ENCODE assay signal across 21 cellular contexts in the genomic region with DNA sequence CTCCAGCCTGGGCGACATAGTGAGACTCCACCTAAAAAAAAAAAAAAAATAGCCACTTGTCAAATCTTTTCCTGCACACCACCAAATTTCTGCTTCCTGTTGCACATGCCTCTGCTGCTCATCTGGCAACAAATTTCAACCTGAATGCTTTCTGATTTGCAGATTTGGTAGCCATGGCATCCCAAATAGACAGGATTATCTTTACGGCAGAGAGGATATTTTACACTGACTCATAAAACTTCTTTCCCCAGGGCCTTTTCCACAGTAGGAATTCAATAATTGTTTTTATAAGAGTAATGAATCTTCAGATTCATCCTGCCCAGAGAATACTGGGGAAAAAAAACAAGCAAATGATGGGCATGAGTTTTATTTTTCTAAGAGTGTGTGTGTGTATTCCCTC.
"Had no signal": no experiment of that assay in that cellular context is flagged by ENCODE, and none has a peak within 500 bp of the region (broad histone marks: within the 10 kb centered on the region; RNA-seq: fewer than 3 reads in every experiment).

No MANE protein-coding gene starts in this region.

- H3K27me3 ChIP-seq: body of pancreas, esophagus squamous epithelium, neutrophil, right atrium auricular region, upper lobe of right lung had no signal

- H3K4me1 ChIP-seq: body of pancreas, esophagus squamous epithelium, left ventricle myocardium inferior, right atrium auricular region, upper lobe of right lung had no signal

- H3K36me3 ChIP-seq: esophagus squamous epithelium, left ventricle myocardium inferior, neutrophil, right atrium auricular region, thoracic aorta, upper lobe of right lung had no signal

- H3K4me3 Mint-ChIP-seq: activated CD4-positive, alpha-beta T cell treated with anti-CD3 and anti-CD28 coated beads, Interleukin-2, amount 10 ng/mL, durations not matched to agents 7 days and 5 days; activated T-cell treated with anti-CD3 and anti-CD28 coated beads, Interleukin-2, amount 50 U/mL, for 72 hours; central memory CD8-positive, alpha-beta T cell; memory B cell; naive thymus-derived CD8-positive, alpha-beta T cell; stimulated activated naive CD8-positive, alpha-beta T cell treated with anti-CD3 and anti-CD28 coated beads, Interleukin-15, amount 100 ng/mL, for 72 hours; T-helper 2 cell treated with Interferon-gamma antibody and Interleukin-4, amounts not matched to agents 5 μg/mL and 100 μg/mL, for 36 hours had no signal

- H3K4me3 ChIP-seq: body of pancreas, esophagus squamous epithelium, left ventricle myocardium inferior, right atrium auricular region, skin epidermis, thoracic aorta, upper lobe of right lung had no signal

- H3K36me3 Mint-ChIP-seq: activated naive CD4-positive, alpha-beta T cell treated with anti-CD3 and anti-CD28 coated beads, Interleukin-2, amount 50 U/mL, for 72 hours; memory B cell; naive thymus-derived CD8-positive, alpha-beta T cell had no signal

- H3K27ac ChIP-seq: body of pancreas, esophagus squamous epithelium, left ventricle myocardium inferior, neutrophil, right atrium auricular region, skin epidermis, thoracic aorta, upper lobe of right lung had no signal

- H3K9me3 ChIP-seq: body of pancreas, esophagus squamous epithelium, left ventricle myocardium inferior, neutrophil, right atrium auricular region, thoracic aorta, upper lobe of right lung had no signal

- H3K27ac Mint-ChIP-seq: activated CD4-positive, alpha-beta T cell treated with anti-CD3 and anti-CD28 coated beads, Interleukin-2, amount 10 ng/mL, durations not matched to agents 7 days and 5 days; activated naive CD4-positive, alpha-beta T cell treated with anti-CD3 and anti-CD28 coated beads, Interleukin-2, amount 50 U/mL, for 72 hours; activated T-cell treated with anti-CD3 and anti-CD28 coated beads, Interleukin-2, amount 50 U/mL, for 72 hours; memory B cell; T-helper 2 cell treated with Interferon-gamma antibody and Interleukin-4, amounts not matched to agents 5 μg/mL and 100 μg/mL, for 36 hours had no signal

- ATAC-seq: activated naive CD4-positive, alpha-beta T cell treated with anti-CD3 and anti-CD28 coated beads, Interleukin-2, amount 50 U/mL, for 72 hours; activated T-cell treated with anti-CD3 and anti-CD28 coated beads, Interleukin-2, amount 50 U/mL, for 72 hours; body of pancreas; naive thymus-derived CD8-positive, alpha-beta T cell; stimulated activated naive CD8-positive, alpha-beta T cell treated with anti-CD3 and anti-CD28 coated beads, Interleukin-15, amount 100 ng/mL, for 72 hours; upper lobe of right lung had no signal

- H3K4me1 Mint-ChIP-seq: activated CD4-positive, alpha-beta T cell treated with anti-CD3 and anti-CD28 coated beads, Interleukin-2, amount 10 ng/mL, durations not matched to agents 7 days and 5 days; central memory CD8-positive, alpha-beta T cell; memory B cell; naive thymus-derived CD8-positive, alpha-beta T cell; stimulated activated naive CD8-positive, alpha-beta T cell treated with anti-CD3 and anti-CD28 coated beads, Interleukin-15, amount 100 ng/mL, for 72 hours had no signal

- H3K27me3 Mint-ChIP-seq: activated CD4-positive, alpha-beta T cell treated with anti-CD3 and anti-CD28 coated beads, Interleukin-2, amount 10 ng/mL, durations not matched to agents 7 days and 5 days; central memory CD8-positive, alpha-beta T cell; memory B cell; stimulated activated naive CD8-positive, alpha-beta T cell treated with anti-CD3 and anti-CD28 coated beads, Interleukin-15, amount 100 ng/mL, for 72 hours had no signal

- H3K9me3 Mint-ChIP-seq: activated CD4-positive, alpha-beta T cell treated with anti-CD3 and anti-CD28 coated beads, Interleukin-2, amount 10 ng/mL, durations not matched to agents 7 days and 5 days; activated T-cell treated with anti-CD3 and anti-CD28 coated beads, Interleukin-2, amount 50 U/mL, for 72 hours; memory B cell; T-helper 2 cell treated with Interferon-gamma antibody and Interleukin-4, amounts not matched to agents 5 μg/mL and 100 μg/mL, for 36 hours had no signal

- DNase-seq: activated CD4-positive, alpha-beta T cell treated with anti-CD3 and anti-CD28 coated beads, Interleukin-2, amount 10 ng/mL, durations not matched to agents 7 days and 5 days; activated CD8-positive, alpha-beta memory T cell treated with anti-CD3 and anti-CD28 coated beads, Interleukin-2, amount 50 U/mL, for 48 hours; activated gamma-delta T cell; activated T-cell treated with anti-CD3 and anti-CD28 coated beads, Interleukin-2, amount 50 U/mL, for 72 hours; body of pancreas; cortex of kidney; effector CD8-positive, alpha-beta T cell; esophagus squamous epithelium; hippocampal formation; left ventricle myocardium inferior; naive thymus-derived CD8-positive, alpha-beta T cell; stimulated activated naive CD8-positive, alpha-beta T cell treated with anti-CD3 and anti-CD28 coated beads, Interleukin-15, amount 100 ng/mL, for 72 hours; upper lobe of right lung had no signal
